12 cellular contexts compared by ENCODE assay signal in the genomic region with DNA sequence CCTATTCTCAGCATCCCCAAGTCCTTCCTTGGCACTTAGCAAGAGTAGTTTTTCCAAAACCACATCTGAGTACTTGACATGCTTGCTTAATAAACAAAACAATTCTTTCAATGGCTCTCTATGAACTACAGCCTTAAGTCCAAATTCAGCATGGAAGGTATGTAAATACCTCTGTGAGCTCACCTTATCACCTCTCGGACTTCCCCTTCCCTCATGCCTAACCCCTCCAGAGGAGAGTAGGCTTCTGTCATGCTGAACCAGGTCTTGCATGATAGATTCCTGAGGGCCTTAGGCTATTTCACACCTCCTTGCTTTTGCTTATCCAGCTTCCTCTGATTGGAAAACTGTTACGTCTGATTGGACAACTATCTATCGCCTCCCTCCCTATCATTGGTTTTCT.
"Had no signal": no experiment of that assay in that cellular context is flagged by ENCODE, and none has a peak within 500 bp of the region (broad histone marks: within the 10 kb centered on the region; RNA-seq: fewer than 3 reads in every experiment).

No MANE protein-coding gene starts in this region.

- H3K9me3 ChIP-seq: left ventricle myocardium inferior, ovary, testis, uterus had no signal

- ATAC-seq: activated T-cell treated with anti-CD3 and anti-CD28 coated beads, Interleukin-2, amount 50 U/mL, for 4 hours; stimulated activated naive CD8-positive, alpha-beta T cell treated with anti-CD3 and anti-CD28 coated beads, Interleukin-15, amount 100 ng/mL, for 72 hours had no signal

- H3K27ac ChIP-seq: left ventricle myocardium inferior, neural progenitor cell, ovary, testis, uterus had no signal

- H3K36me3 ChIP-seq: left ventricle myocardium inferior, neural progenitor cell, ovary, uterus had no signal

- H3K27me3 ChIP-seq: neural progenitor cell, ovary, testis, uterus had no signal

- H3K4me1 ChIP-seq: left ventricle myocardium inferior, neural progenitor cell, testis, uterus had no signal

- H3K4me3 ChIP-seq: left ventricle myocardium inferior, neural progenitor cell, ovary, testis, uterus had no signal

- DNase-seq: activated effector memory CD4-positive, alpha-beta T cell treated with anti-CD3 and anti-CD28 coated beads, Interleukin-2, amount 50 U/mL, for 16 hours; activated T-cell treated with anti-CD3 and anti-CD28 coated beads, Interleukin-2, amount 50 U/mL, for 4 hours; amygdala; cerebellar nuclear complex; glutamatergic neuron; left ventricle myocardium inferior; ovary; stimulated activated CD4-positive, alpha-beta T cell treated with anti-CD3 and anti-CD28 coated beads, Interleukin-4, amount 100 ng/mL, for 1 hour; stimulated activated naive CD8-positive, alpha-beta T cell treated with anti-CD3 and anti-CD28 coated beads, Interleukin-15, amount 100 ng/mL, for 72 hours; testis; uterus had no signal
